ENCODE assay signal across 11 cellular contexts in the genomic region with DNA sequence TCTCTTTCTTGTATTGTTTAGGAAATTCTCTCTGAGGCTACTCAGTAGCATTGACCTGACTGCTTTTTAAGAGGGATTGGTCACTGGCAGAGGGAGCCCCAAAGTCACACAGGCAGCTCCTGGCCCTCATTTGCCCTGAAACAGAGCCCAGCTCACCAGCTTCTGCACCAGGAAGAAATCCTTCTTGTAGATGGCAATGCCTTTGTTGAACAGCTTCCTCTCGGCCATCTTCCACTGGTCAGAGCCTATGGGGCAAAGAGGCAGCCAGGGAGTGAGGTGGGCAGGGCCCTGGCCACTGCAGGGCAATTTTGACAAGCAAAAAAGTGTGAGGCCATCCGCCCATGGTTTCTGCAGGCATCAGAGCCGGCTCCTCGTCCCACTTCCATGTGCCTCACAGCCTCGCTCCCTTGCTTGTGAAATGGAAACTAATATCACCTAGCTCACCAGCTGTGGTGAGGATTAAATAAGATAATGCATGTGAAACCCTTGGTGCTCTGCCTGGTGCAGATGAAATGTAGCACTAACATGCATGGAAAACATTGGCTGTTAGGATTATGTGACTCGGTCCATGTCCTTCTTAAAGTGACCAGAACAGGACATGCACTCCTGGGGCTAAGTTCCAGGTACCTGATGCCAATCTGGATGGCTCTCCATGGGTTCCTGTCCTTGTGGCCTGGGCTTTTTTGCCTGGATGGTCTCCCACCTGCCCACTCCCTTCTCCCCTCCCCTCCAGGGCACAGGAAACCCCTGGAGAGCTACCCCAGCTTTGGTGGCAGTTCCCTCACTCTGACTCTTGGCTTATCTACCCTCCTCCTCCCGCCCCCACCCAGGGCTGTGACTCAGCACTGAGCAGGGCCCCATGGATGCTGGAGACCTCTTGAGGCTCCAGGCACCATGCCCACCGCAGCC. TPM values are rescaled to one million over a fixed set of nuclear protein-coding genes. Genes with fewer than 3 reads are reported as not detected.
A peak's percentile ranks its signal among the peaks of the same experiment; 100 is the strongest.
DNase-seq lines count a peak whose midpoint lies in the region; ATAC-seq and TF ChIP-seq lines count a peak whose summit lies in the region.
"Had no signal": no experiment of that assay in that cellular context is flagged by ENCODE, and none has a peak within 500 bp of the region (broad histone marks: within the 10 kb centered on the region; RNA-seq: fewer than 3 reads in every experiment).

No MANE protein-coding gene starts in this region.

- H3K36me3 ChIP-seq in adipocyte (ENCODE audit: control insufficient read depth, insufficient read depth, low read length, severe bottlenecking), result peaks cover 59% of the 10 kb centered on the region
- peaks cover 67 to 73% of the 10 kb centered on the region in 2 experiments for H3K36me3 ChIP-seq in mesenchymal stem cell (ENCODE audit: control insufficient read depth in 1 of 2, insufficient read depth in 2 of 2, low read depth in 1 of 2, low read length in 2 of 2)
- peaks cover 0 to 62% (median 22%) of the 10 kb centered on the region in 4 donors for H3K36me3 ChIP-seq in transverse colon

- intact Hi-C loops in activated naive CD4-positive, alpha-beta T cell treated with anti-CD3 and anti-CD28 coated beads for 36 hours (cut with micrococcal nuclease), result no loop called here
- intact Hi-C loops in transverse colon (cut with DNase I; ENCODE audit: low total_unique reads), result loop anchor here (2.0 to 10.0 kb wide), 3 partner anchors 29 to 129 kb away; a partner anchor contains a TSS

- in situ Hi-C loops in transverse colon (cut with MboI; ENCODE audit: low pct_ligation_motif_present in 1 of 4, low pct_unique_long_range_greater_than_20kb in 1 of 4, low sequenced_read_pairs in 3 of 4), result loop anchor here in 2 of 4 donors (5.0 kb wide), 1 partner anchor 102 kb away; no protein-coding TSS in a partner anchor

- peaks cover 37% of the 10 kb centered on the region for H3K79me1 ChIP-seq in mesenchymal stem cell (replicated peaks; ENCODE audit: low read length, poor library complexity, severe bottlenecking)

- peak overlapping the region; percentile 21 for H2BK120ac ChIP-seq in mesenchymal stem cell (ENCODE audit: low read depth, low read length)

- TF ChIP-seq POLR2A in transverse colon (IDR thresholded peaks at IDR 0.05), result no peak

- 79% methylated on average over 8 of the region's 8 CpGs for WGBS in mesenchymal stem cell
- 91 to 100% methylated on average over 1 to 8 of the region's 8 CpGs for WGBS in transverse colon (ENCODE audit: low coverage in 1 of 2), 2 donors

- no peak overlapping the region for H3K23ac ChIP-seq in mesenchymal stem cell (ENCODE audit: low read length in 2 of 2)

- peak overlapping the region; percentile 83 for H4K8ac ChIP-seq in mesenchymal stem cell (ENCODE audit: low read length)

- peak overlapping the region; percentile 97 for H3K27ac ChIP-seq in mesenchymal stem cell (ENCODE audit: low read length, poor library complexity, severe bottlenecking)
- H3K27ac ChIP-seq in transverse colon, result peak overlapping the region; percentile 77 to 89 (median 80)

- no peak for TF ChIP-seq CTCF in transverse colon (IDR thresholded peaks at IDR 0.05)

- peaks cover 62% of the 10 kb centered on the region for H3K4me1 ChIP-seq in adipocyte (ENCODE audit: control insufficient read depth, insufficient read depth, low read length)
- H3K4me1 ChIP-seq in mesenchymal stem cell (ENCODE audit: control insufficient read depth, insufficient read depth, low read depth, low read length), result peaks cover 48% of the 10 kb centered on the region
- H3K4me1 ChIP-seq in transverse colon, result peaks cover 24 to 70% (median 39%) of the 10 kb centered on the region in 4 donors

- H2AFZ ChIP-seq in mesenchymal stem cell (ENCODE audit: low read depth, low read length), result no peak overlapping the region

- H3K36me3 Mint-ChIP-seq in activated naive CD4-positive, alpha-beta T cell treated with anti-CD3 and anti-CD28 coated beads for 36 hours (ENCODE audit: low read depth), result peaks cover 50% of the 10 kb centered on the region
- H3K36me3 Mint-ChIP-seq in activated naive CD4-positive, alpha-beta T cell treated with anti-CD3 and anti-CD28 coated beads, Interleukin-2, amount 10 ng/mL, durations not matched to agents 7 days and 5 days, result peaks cover 69% of the 10 kb centered on the region

- H2BK12ac ChIP-seq in mesenchymal stem cell (ENCODE audit: low read length in 2 of 2), result peak overlapping the region; percentile 72 to 94

- peak overlapping the region; percentile 84 for H4K91ac ChIP-seq in mesenchymal stem cell (ENCODE audit: low read length)

- H2BK15ac ChIP-seq in mesenchymal stem cell (ENCODE audit: low read depth, poor library complexity, severe bottlenecking), result peak overlapping the region; percentile 44

- peaks cover 28% of the 10 kb centered on the region for H3K4me1 Mint-ChIP-seq in activated naive CD4-positive, alpha-beta T cell treated with anti-CD3 and anti-CD28 coated beads for 36 hours (ENCODE audit: low read depth)
- peaks cover 32% of the 10 kb centered on the region for H3K4me1 Mint-ChIP-seq in activated naive CD4-positive, alpha-beta T cell treated with anti-CD3 and anti-CD28 coated beads, Interleukin-2, amount 10 ng/mL, durations not matched to agents 7 days and 5 days

- H3K9ac ChIP-seq in adipocyte (ENCODE audit: low read length) (peak overlapping the region; percentile 88), mesenchymal stem cell (ENCODE audit: low read length) (peak overlapping the region; percentile 91)

- ATAC-seq in HG03095 (IDR thresholded peaks at IDR 0.05; ENCODE audit: unreplicated experiment) (no peak), GM19467 (IDR thresholded peaks at IDR 0.05; ENCODE audit: unreplicated experiment) (no peak)

- peak overlapping the region; percentile 52 to 65 for H3K4ac ChIP-seq in mesenchymal stem cell (ENCODE audit: low read depth in 1 of 2, low read length in 2 of 2)

- H3K27me3 ChIP-seq in adipocyte (replicated peaks; ENCODE audit: control insufficient read depth, insufficient read depth, low read length) (no peaks in the 10 kb centered on the region), mesenchymal stem cell (ENCODE audit: control insufficient read depth in 1 of 2, insufficient read depth in 1 of 2, low read length in 2 of 2) (no peaks in the 10 kb centered on the region), transverse colon (no peaks in the 10 kb centered on the region)

- H3K4me3 Mint-ChIP-seq in activated naive CD4-positive, alpha-beta T cell treated with anti-CD3 and anti-CD28 coated beads for 36 hours, result no peak overlapping the region
- H3K4me3 Mint-ChIP-seq in activated naive CD4-positive, alpha-beta T cell treated with anti-CD3 and anti-CD28 coated beads, Interleukin-2, amount 10 ng/mL, durations not matched to agents 7 days and 5 days, result no peak overlapping the region

- no peaks in the 10 kb centered on the region for H3K9me3 ChIP-seq in adipocyte (ENCODE audit: control insufficient read depth, low read length)
- no peaks in the 10 kb centered on the region for H3K9me3 ChIP-seq in mesenchymal stem cell (ENCODE audit: control insufficient read depth, low read length)
- H3K9me3 ChIP-seq in transverse colon, result no peaks in the 10 kb centered on the region

- no peak overlapping the region for H2BK5ac ChIP-seq in mesenchymal stem cell (ENCODE audit: low read depth, low read length, poor library complexity, severe bottlenecking)

- CTCF ChIA-PET in activated naive CD4-positive, alpha-beta T cell treated with anti-CD3 and anti-CD28 coated beads for 36 hours (lab: Charles Lee), result interaction anchor here (0.8 to 0.9 kb wide), 2 partner anchors 101 to 155 kb away, joined by 3 read pairs; no protein-coding TSS in a partner anchor
- CTCF ChIA-PET in activated naive CD4-positive, alpha-beta T cell treated with anti-CD3 and anti-CD28 coated beads, Interleukin-2, amount 10 ng/mL, durations not matched to agents 7 days and 5 days (lab: Charles Lee), result interaction anchor here (0.7 to 1.4 kb wide), 2 partner anchors 30 to 119 kb away, joined by 3 read pairs; no protein-coding TSS in a partner anchor

- H3K18ac ChIP-seq in mesenchymal stem cell (ENCODE audit: low read depth in 1 of 2, low read length in 2 of 2), result peak overlapping the region; percentile 53 to 86

- no peak for TF ChIP-seq EP300 in transverse colon (IDR thresholded peaks at IDR 0.05; ENCODE audit: low read depth)

- H3K4me3 ChIP-seq in adipocyte (ENCODE audit: low read length), result peak overlapping the region; percentile 2
- peak overlapping the region in 1 of 2 experiments; percentile 3 for H3K4me3 ChIP-seq in mesenchymal stem cell (ENCODE audit: insufficient read depth in 1 of 2, low read depth in 1 of 2, low read length in 2 of 2)
- no peak overlapping the region for H3K4me3 ChIP-seq in transverse colon

- no peaks in the 10 kb centered on the region for H3K9me3 Mint-ChIP-seq in activated naive CD4-positive, alpha-beta T cell treated with anti-CD3 and anti-CD28 coated beads for 36 hours
- H3K9me3 Mint-ChIP-seq in activated naive CD4-positive, alpha-beta T cell treated with anti-CD3 and anti-CD28 coated beads, Interleukin-2, amount 10 ng/mL, durations not matched to agents 7 days and 5 days, result no peaks in the 10 kb centered on the region

- no peak for DNase-seq in activated naive CD4-positive, alpha-beta T cell treated with anti-CD3 and anti-CD28 coated beads for 36 hours
- DNase-seq in activated naive CD4-positive, alpha-beta T cell treated with anti-CD3 and anti-CD28 coated beads, Interleukin-2, amount 10 ng/mL, durations not matched to agents 7 days and 5 days, result no peak
- DNase-seq in adipocyte (ENCODE audit: low read depth), result no peak
- peak; percentile 62 for DNase-seq in mesenchymal stem cell
- no peak for DNase-seq in transverse colon
- no peak for DNase-seq in amygdala (lab: John Stamatoyannopoulos, UW)
- DNase-seq: COR-L47, midbrain, NCI-H2029 had no signal

- no peak overlapping the region for H3K14ac ChIP-seq in mesenchymal stem cell (ENCODE audit: low read length in 2 of 2)

- H3K4me2 ChIP-seq in mesenchymal stem cell (ENCODE audit: low read length, poor library complexity, severe bottlenecking), result no peak overlapping the region

- peak overlapping the region; percentile 84 for H2AK5ac ChIP-seq in mesenchymal stem cell (ENCODE audit: low read length, severe bottlenecking)

- H3K27me3 Mint-ChIP-seq in activated naive CD4-positive, alpha-beta T cell treated with anti-CD3 and anti-CD28 coated beads for 36 hours (ENCODE audit: low read depth), result no peaks in the 10 kb centered on the region
- H3K27me3 Mint-ChIP-seq in activated naive CD4-positive, alpha-beta T cell treated with anti-CD3 and anti-CD28 coated beads, Interleukin-2, amount 10 ng/mL, durations not matched to agents 7 days and 5 days, result no peaks in the 10 kb centered on the region

- H3K27ac Mint-ChIP-seq in activated naive CD4-positive, alpha-beta T cell treated with anti-CD3 and anti-CD28 coated beads for 36 hours, result peak overlapping the region; percentile 70
- no peak overlapping the region for H3K27ac Mint-ChIP-seq in activated naive CD4-positive, alpha-beta T cell treated with anti-CD3 and anti-CD28 coated beads, Interleukin-2, amount 10 ng/mL, durations not matched to agents 7 days and 5 days

RNA-seq across cellular contexts. Expression of a gene that starts 11.2 kb away (rescaled TPM):
- 10 to 100 TPM; 18.5 to 19.2 TPM for total RNA-seq in activated naive CD4-positive, alpha-beta T cell treated with anti-CD3 and anti-CD28 coated beads for 36 hours
- polyA plus RNA-seq in mesenchymal stem cell (2013, experiment 1 of 2), result 53.1 TPM
- polyA plus RNA-seq in mesenchymal stem cell (2013, experiment 2 of 2), result 53.5 TPM
- total RNA-seq in transverse colon, result 10 to 100 TPM; 12.7 to 22.1 (median 12.7) TPM
